ENCODE assay signal across 9 cellular contexts in genomic region chr4:39464886-39465501, GRCh38. TPM values are rescaled to one million over a fixed set of nuclear protein-coding genes. Genes with fewer than 3 reads are reported as not detected.
A peak's percentile ranks its signal among the peaks of the same experiment; 100 is the strongest.
DNase-seq lines count a peak whose midpoint lies in the region; ATAC-seq and TF ChIP-seq lines count a peak whose summit lies in the region.
"Had no signal": no experiment of that assay in that cellular context is flagged by ENCODE, and none has a peak within 500 bp of the region (broad histone marks: within the 10 kb centered on the region; RNA-seq: fewer than 3 reads in every experiment).

No MANE protein-coding gene starts in this region.

- H3K36me3 Mint-ChIP-seq in HFFc6 (ENCODE audit: low read depth) = peaks cover 4% of the 10 kb centered on the region; the same call in 1 of the 2 replicates
- peaks cover 27% of the 10 kb centered on the region for H3K36me3 Mint-ChIP-seq in activated CD4-positive, alpha-beta T cell treated with anti-CD3 and anti-CD28 coated beads, Interleukin-2, amount 10 ng/mL, durations not matched to agents 24 days and 14 days (ENCODE audit: low read depth)

- CTCF ChIA-PET in PC-9 (lab: Charles Lee) = interaction anchor here (0.6 kb wide), 1 partner anchor 18 kb away, joined by 4 read pairs; no protein-coding TSS in a partner anchor

- H3K27ac Mint-ChIP-seq in HFFc6 = peak overlapping the region; percentile 86
- H3K27ac Mint-ChIP-seq in activated CD4-positive, alpha-beta T cell treated with anti-CD3 and anti-CD28 coated beads, Interleukin-2, amount 10 ng/mL, durations not matched to agents 24 days and 14 days = no peak overlapping the region

- H3K4me3 ChIP-seq in PC-9 (no peak overlapping the region), right cardiac atrium (ENCODE audit: low read length) (no peak overlapping the region)

- no peaks in the 10 kb centered on the region for H3K9me3 ChIP-seq in PC-9 (ENCODE audit: insufficient read depth, low read depth)
- no peaks in the 10 kb centered on the region for H3K9me3 ChIP-seq in right cardiac atrium (ENCODE audit: control insufficient read depth, low read length)

- no TSS peak for BruUV-seq in PC-9 (replicated peaks; lab: Mats Ljungman, UMichigan)

- H3F3A ChIP-seq in PC-9 (ENCODE audit: insufficient read depth, low read depth) = peaks cover 28% of the 10 kb centered on the region; the same call in 1 of the 2 replicates

- H3K4me3 Mint-ChIP-seq in HFFc6 = no peak overlapping the region; the same call in 1 of the 2 replicates
- H3K4me3 Mint-ChIP-seq in activated CD4-positive, alpha-beta T cell treated with anti-CD3 and anti-CD28 coated beads, Interleukin-2, amount 10 ng/mL, durations not matched to agents 24 days and 14 days = no peak overlapping the region

- H3K4me1 Mint-ChIP-seq in HFFc6 (ENCODE audit: low read depth) = peaks cover 29% of the 10 kb centered on the region
- peaks cover 14% of the 10 kb centered on the region for H3K4me1 Mint-ChIP-seq in activated CD4-positive, alpha-beta T cell treated with anti-CD3 and anti-CD28 coated beads, Interleukin-2, amount 10 ng/mL, durations not matched to agents 24 days and 14 days

- peak; percentile 82 for ATAC-seq in foreskin keratinocyte
- no peak for ATAC-seq in GM19397 (IDR thresholded peaks at IDR 0.05; ENCODE audit: unreplicated experiment)
- ATAC-seq in right cardiac atrium = no peak

- no peak for DNase-seq in AG09319 (ENCODE audit: extremely low read depth, low read depth)
- peak; percentile 79 for DNase-seq in HFFc6
- peak; percentile 29 to 82 for DNase-seq in SW 1271 (lab: John Stamatoyannopoulos, UW)
- DNase-seq in foreskin keratinocyte = peak in 1 of 2 donors; percentile 44
- no peak for DNase-seq in PC-9
- DNase-seq in right cardiac atrium = no peak
- DNase-seq in activated CD4-positive, alpha-beta T cell treated with anti-CD3 and anti-CD28 coated beads, Interleukin-2, amount 10 ng/mL, durations not matched to agents 24 days and 14 days = no peak
- DNase-seq: activated CD4-positive, alpha-beta T cell treated with anti-CD3 and anti-CD28 coated beads for 48 hours had no signal

- TF ChIP-seq CTCF in AG09319 (IDR thresholded peaks at IDR 0.05; ENCODE audit: low read depth, low read length) (peak; percentile 2; the same call in 1 of the 2 replicates), HFFc6 (IDR thresholded peaks at IDR 0.05) (peak; percentile 57), foreskin keratinocyte (conservative IDR thresholded peaks at IDR 0.05) (peak; percentile 34), PC-9 (conservative IDR thresholded peaks at IDR 0.05) (no peak; the same call in 1 of the 2 replicates)

- peaks cover 11% of the 10 kb centered on the region for H3K79me2 ChIP-seq in PC-9 (ENCODE audit: low read depth)

- H2AFZ ChIP-seq in PC-9 = no peak overlapping the region

- no peak overlapping the region for H3K4me2 ChIP-seq in PC-9

- POLR2A ChIA-PET in PC-9 (lab: Charles Lee; ENCODE audit: unreplicated experiment) = no interaction called here

- H3K36me3 ChIP-seq in PC-9 (ENCODE audit: low read depth) = peaks cover 24% of the 10 kb centered on the region

- H3K27me3 Mint-ChIP-seq in HFFc6 (ENCODE audit: insufficient read depth) = no peaks in the 10 kb centered on the region
- no peaks in the 10 kb centered on the region for H3K27me3 Mint-ChIP-seq in activated CD4-positive, alpha-beta T cell treated with anti-CD3 and anti-CD28 coated beads, Interleukin-2, amount 10 ng/mL, durations not matched to agents 24 days and 14 days

- H3K4me1 ChIP-seq in foreskin keratinocyte (peaks cover 3% of the 10 kb centered on the region), PC-9 (replicated peaks; ENCODE audit: insufficient read depth) (peaks cover 16% of the 10 kb centered on the region), right cardiac atrium (ENCODE audit: control insufficient read depth, insufficient read depth, low read length) (no peaks in the 10 kb centered on the region)

- WGBS in right cardiac atrium = 27% methylated on average over 2 of the region's 2 CpGs

- no peak overlapping the region for H3K27ac ChIP-seq in foreskin keratinocyte
- no peak overlapping the region for H3K27ac ChIP-seq in PC-9
- H3K27ac ChIP-seq in right cardiac atrium (ENCODE audit: low read length) = no peak overlapping the region

- no peaks in the 10 kb centered on the region for H4K20me1 ChIP-seq in PC-9 (ENCODE audit: insufficient read depth)

- no peaks in the 10 kb centered on the region for H3K9me3 Mint-ChIP-seq in HFFc6
- no peaks in the 10 kb centered on the region for H3K9me3 Mint-ChIP-seq in activated CD4-positive, alpha-beta T cell treated with anti-CD3 and anti-CD28 coated beads, Interleukin-2, amount 10 ng/mL, durations not matched to agents 24 days and 14 days

- H3K27me3 ChIP-seq in foreskin keratinocyte (no peaks in the 10 kb centered on the region), PC-9 (ENCODE audit: insufficient read depth, low read depth) (no peaks in the 10 kb centered on the region), right cardiac atrium (ENCODE audit: control insufficient read depth, insufficient read depth) (no peaks in the 10 kb centered on the region)

- no peaks in the 10 kb centered on the region for H3K9me2 ChIP-seq in PC-9 (ENCODE audit: insufficient read depth)

- intact Hi-C loops in PC-9 (cut with micrococcal nuclease; ENCODE audit: unreplicated experiment) = loop anchor here (5.0 kb wide), 3 partner anchors 62 to 592 kb away; partner anchors contain the start of genes N4BP2, SMIM14 and UGDH
- intact Hi-C loops in right cardiac atrium (cut with DNase I) = loop anchor here in 2 of 4 donors (5.0 to 10.0 kb wide), 3 partner anchors 180 to 512 kb away; partner anchors contain the start of gene PDS5A (in 2 of the 2)
- intact Hi-C loops in activated CD4-positive, alpha-beta T cell treated with anti-CD3 and anti-CD28 coated beads, Interleukin-2, amount 10 ng/mL, durations not matched to agents 24 days and 14 days (cut with micrococcal nuclease) = loop anchor here (5.0 to 10.0 kb wide), 2 partner anchors 192 to 840 kb away; no protein-coding TSS in a partner anchor

RNA-seq across cellular contexts. Expression of gene LIAS, which starts 6.1 kb away (rescaled TPM):
- 1 to 10 TPM; 6.9 to 9.4 (median 8.1) TPM for total RNA-seq in HFFc6 (2021; fragmentation: NEBNext Ultra II Directional; extraction: Animal tissue kit (Norgen Biotek cat#: 25700))
- 12.6 and 13.8 TPM in 2 replicates for total RNA-seq in foreskin keratinocyte
- 12.2 and 14.7 TPM in 2 replicates for polyA plus RNA-seq in foreskin keratinocyte
- 16.3 and 16.4 TPM in 2 replicates for total RNA-seq in PC-9 (2021)
- 10 to 100 TPM; 10.4 to 22.2 (median 18.3) TPM for total RNA-seq in right cardiac atrium
- polyA plus RNA-seq in right cardiac atrium = 23.6 TPM
- 27.7 and 29.2 TPM in 2 replicates for total RNA-seq in activated CD4-positive, alpha-beta T cell treated with anti-CD3 and anti-CD28 coated beads, Interleukin-2, amount 10 ng/mL, durations not matched to agents 24 days and 14 days

RNA-seq across cellular contexts. Expression of gene RPL9, which starts 6.3 kb away (rescaled TPM):
- 1,000 to 10,000 TPM; 1,332 to 1,543 (median 1,424) TPM for total RNA-seq in HFFc6 (2021; fragmentation: NEBNext Ultra II Directional; extraction: Animal tissue kit (Norgen Biotek cat#: 25700))
- total RNA-seq in foreskin keratinocyte (1,530 and 1,563 TPM in 2 replicates), PC-9 (2021) (792 and 1,023 TPM in 2 replicates), right cardiac atrium (1,000 to 10,000 TPM in 1 of 4 donors, 100 to 1,000 TPM in 3; 708 to 1,060 (median 846) TPM)
- polyA plus RNA-seq in foreskin keratinocyte (1,924 and 2,024 TPM in 2 replicates), right cardiac atrium (1,288 TPM)
- 1,785 and 1,789 TPM in 2 replicates for total RNA-seq in activated CD4-positive, alpha-beta T cell treated with anti-CD3 and anti-CD28 coated beads, Interleukin-2, amount 10 ng/mL, durations not matched to agents 24 days and 14 days

RNA-seq across cellular contexts. Expression of gene KLB, which starts 58.3 kb away (rescaled TPM):
- total RNA-seq in HFFc6 (2021; fragmentation: NEBNext Ultra II Directional; extraction: Animal tissue kit (Norgen Biotek cat#: 25700)) = not detected
- 0.03 TPM in 1 of 2 replicates, not detected in the other for total RNA-seq in foreskin keratinocyte
- polyA plus RNA-seq in foreskin keratinocyte = 0.01 TPM in 1 of 2 replicates, not detected in the other
- total RNA-seq in PC-9 (2021) = not detected in 2 replicates
- total RNA-seq in right cardiac atrium = under 1 TPM; 0.03 to 0.28 (median 0.06) TPM
- 0.32 TPM for polyA plus RNA-seq in right cardiac atrium
- total RNA-seq in activated CD4-positive, alpha-beta T cell treated with anti-CD3 and anti-CD28 coated beads, Interleukin-2, amount 10 ng/mL, durations not matched to agents 24 days and 14 days = not detected in 2 replicates

Comparison
In these comparisons a context has a peak if more than half of its experiments do, and no peak if none do; other contexts are left out.
1. DNase-seq: peak in HFFc6 (single experiment) and SW 1271 (2 of 2); none in AG09319 (single experiment), PC-9 (0 of 2), right cardiac atrium (0 of 3) and activated CD4-positive, alpha-beta T cell treated with anti-CD3 and anti-CD28 coated beads, Interleukin-2, amount 10 ng/mL, durations not matched to agents 24 days and 14 days (single experiment).